In genomic region chr19:32901504-32902161, GRCh38 we compare ENCODE assay signal across 1 cellular context.
TF ChIP-seq lines count a peak whose summit lies in the region.

No MANE protein-coding gene starts in this region.

TF ChIP-seq in HEK293, 187 proteins besides CTCF, POLR2A, EP300 and RAD21 (continued from another document):
- TF ChIP-seq GLIS2 (tag by site-specific recombination; IDR thresholded peaks at IDR 0.05) = no peak
